1 cellular context compared by ENCODE assay signal in genomic region chr17:57834146-57834741, GRCh38.
TF ChIP-seq lines count a peak whose summit lies in the region.

No MANE protein-coding gene starts in this region.

TF ChIP-seq in GM23338, 12 proteins besides CTCF, POLR2A, EP300 and RAD21 (continued from another document):
- no peak for TF ChIP-seq ZNF462 (CRISPR knock-in tag; IDR thresholded peaks at IDR 0.05)
- TF ChIP-seq ZNF114 (CRISPR knock-in tag; IDR thresholded peaks at IDR 0.05), result no peak
- no peak for TF ChIP-seq JUNB (IDR thresholded peaks at IDR 0.05; ENCODE audit: unreplicated experiment)
- no peak for TF ChIP-seq EZH2phosphoT487 (IDR thresholded peaks at IDR 0.05; ENCODE audit: unreplicated experiment)
- no peak for TF ChIP-seq CREB1 (CRISPR knock-in tag; IDR thresholded peaks at IDR 0.05; ENCODE audit: low read depth)
- TF ChIP-seq ETS1 (IDR thresholded peaks at IDR 0.05), result no peak
- no peak for TF ChIP-seq ZNF331 (CRISPR knock-in tag; IDR thresholded peaks at IDR 0.05; ENCODE audit: low read depth)
- no peak for TF ChIP-seq EZH2 (IDR thresholded peaks at IDR 0.05; ENCODE audit: low read depth, unreplicated experiment)
- no peak for TF ChIP-seq POLR2AphosphoS5 (IDR thresholded peaks at IDR 0.05; ENCODE audit: low read depth)
- TF ChIP-seq STAT1 (IDR thresholded peaks at IDR 0.05; ENCODE audit: unreplicated experiment), result no peak
TF ChIP-seq in GM23338: peak in this region for 0.
